9 cellular contexts compared by ENCODE assay signal in the genomic region with DNA sequence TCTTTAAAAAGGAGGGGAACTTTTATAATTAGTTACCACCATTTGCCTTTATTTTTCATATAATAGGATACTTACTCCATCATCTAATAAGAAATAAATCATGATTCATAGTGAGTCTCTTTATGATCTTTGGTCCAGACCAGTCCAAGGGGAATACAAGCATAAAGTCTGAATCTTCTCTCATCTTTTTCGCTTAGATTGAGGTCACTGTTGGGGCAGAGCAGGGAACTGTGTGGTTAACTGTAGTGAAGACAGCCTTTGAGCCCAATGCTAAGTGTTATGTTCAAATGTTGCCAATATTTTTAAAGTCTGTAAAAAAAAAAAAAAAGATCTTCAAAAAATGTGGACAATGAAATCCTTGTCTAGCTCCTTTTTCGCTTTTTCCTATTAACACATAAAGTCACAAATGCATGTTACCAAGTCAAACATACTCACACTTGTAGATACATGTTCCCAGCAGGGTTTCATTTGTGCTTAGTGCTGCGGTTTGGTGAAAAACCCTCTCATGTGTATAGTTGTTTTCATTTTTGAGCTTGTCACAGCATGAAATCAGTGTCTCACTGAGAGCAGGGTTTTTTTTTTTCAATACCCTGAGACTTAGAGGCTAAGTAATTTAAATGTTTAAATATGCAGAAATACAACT.
A peak's percentile ranks its signal among the peaks of the same experiment; 100 is the strongest.
DNase-seq lines count a peak whose midpoint lies in the region; ATAC-seq, FAIRE-seq and TF ChIP-seq lines count a peak whose summit lies in the region.
"Had no signal": no experiment of that assay in that cellular context is flagged by ENCODE, and none has a peak within 500 bp of the region (broad histone marks: within the 10 kb centered on the region; RNA-seq: fewer than 3 reads in every experiment).

No MANE protein-coding gene starts in this region.

- H3K4me3 ChIP-seq in bronchial epithelial cell (ENCODE audit: low read depth, low read length) = no peak overlapping the region
- no peak overlapping the region for H3K4me3 ChIP-seq in skeletal muscle cell (ENCODE audit: low read depth, low read length)

- peak; percentile 97 for DNase-seq in bronchial epithelial cell (ENCODE audit: low read depth)
- DNase-seq in skeletal muscle cell (ENCODE audit: low read depth) = peak; percentile 39
- no peak for DNase-seq in NCI-H2029 (lab: John Stamatoyannopoulos, UW)
- DNase-seq in SHP77 (lab: John Stamatoyannopoulos, UW) = no peak
- DNase-seq: midbrain, NCI-H82 had no signal

- no peak for FAIRE-seq in bronchial epithelial cell (lab: Jason Lieb, UNC)

- H3K27me3 ChIP-seq in bronchial epithelial cell (ENCODE audit: control insufficient read depth, insufficient read depth, low read length) = no peaks in the 10 kb centered on the region

- ATAC-seq in GM21515 (IDR thresholded peaks at IDR 0.05; ENCODE audit: unreplicated experiment) = peak; percentile 87
- peak; percentile 75 for ATAC-seq in HG03521 (IDR thresholded peaks at IDR 0.05; ENCODE audit: unreplicated experiment)
- no peak for ATAC-seq in GM18861 (IDR thresholded peaks at IDR 0.05; ENCODE audit: unreplicated experiment)

- TF ChIP-seq CTCF in bronchial epithelial cell (IDR thresholded peaks at IDR 0.05; ENCODE audit: insufficient read depth, low read length, severe bottlenecking) = no peak

- no peaks in the 10 kb centered on the region for H3K36me3 ChIP-seq in bronchial epithelial cell (ENCODE audit: control insufficient read depth, insufficient read depth, low read length)

Comparison
In these comparisons a context has a peak if more than half of its experiments do, and no peak if none do; other contexts are left out.
1. DNase-seq: peak in bronchial epithelial cell (single experiment) and skeletal muscle cell (single experiment); none in NCI-H2029 (single experiment) and SHP77 (0 of 2).